1 cellular context compared by ENCODE assay signal in the genomic region with DNA sequence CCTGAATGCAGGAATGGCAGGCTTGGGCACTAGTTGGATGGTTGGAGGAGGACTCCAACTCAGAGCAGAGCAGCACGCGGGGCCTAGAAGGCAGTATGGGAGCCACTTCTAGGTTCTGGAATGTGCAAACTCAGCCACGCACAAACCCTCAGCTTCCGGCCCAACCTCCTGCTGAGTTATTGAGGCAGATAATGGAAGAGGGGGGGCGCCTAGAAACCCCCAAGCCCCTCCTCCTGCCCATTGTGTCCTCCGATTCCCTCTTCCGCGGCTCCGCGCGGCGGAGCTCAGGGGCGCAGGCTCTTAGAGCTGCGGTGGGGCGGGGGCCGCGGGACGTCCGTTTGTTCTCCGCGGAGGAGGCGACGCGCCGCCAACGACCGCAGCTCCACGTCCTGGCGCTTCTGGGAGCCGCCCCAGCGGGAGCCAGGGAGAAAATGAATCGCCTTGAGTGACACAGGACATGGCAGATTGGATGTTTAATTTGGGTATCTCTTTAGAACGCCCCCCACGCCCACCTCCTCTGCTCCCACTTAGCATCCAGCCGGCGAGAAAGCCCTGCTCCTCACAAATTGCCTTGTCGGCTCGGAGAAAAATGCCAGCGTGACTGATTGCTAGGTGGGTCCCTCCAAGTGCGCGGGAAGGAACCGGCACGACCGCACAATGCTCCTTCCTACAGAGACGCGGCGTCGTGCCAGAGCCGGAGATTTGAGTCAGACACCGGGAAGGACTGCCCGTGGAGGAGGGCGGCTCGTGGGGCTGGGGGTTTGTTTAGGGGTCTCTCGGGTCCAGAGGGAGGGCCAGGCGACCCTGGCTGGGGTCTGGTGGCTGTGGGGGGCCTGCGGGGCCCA.
A peak's percentile ranks its signal among the peaks of the same experiment; 100 is the strongest.
TF ChIP-seq lines count a peak whose summit lies in the region.

No MANE protein-coding gene starts in this region.

TF ChIP-seq in K562, 482 proteins besides CTCF, POLR2A, EP300 and RAD21 (continued from another document and continues in another):
- TF ChIP-seq ATF2 (CRISPR knock-in tag; IDR thresholded peaks at IDR 0.05), result 0 out of 2 replicates have a peak, but pooled peaks have one; percentile 31
- no peak; the same call in 1 of the 2 replicates for TF ChIP-seq ZBTB33 (CRISPR knock-in tag; IDR thresholded peaks at IDR 0.05)
- no peak for TF ChIP-seq ELK3 (CRISPR knock-in tag; IDR thresholded peaks at IDR 0.05)
- TF ChIP-seq TAF15 (IDR thresholded peaks at IDR 0.05; ENCODE audit: low read depth, low read length), result no peak
- peak; percentile 59; the same call in 1 of the 2 replicates for TF ChIP-seq ZNF143 (CRISPR knock-in tag; IDR thresholded peaks at IDR 0.05)
- no peak for TF ChIP-seq SREBF2 (CRISPR knock-in tag; IDR thresholded peaks at IDR 0.05)
- TF ChIP-seq BRD4 (IDR thresholded peaks at IDR 0.05), result peak; percentile 30; the same call in 1 of the 2 replicates
- TF ChIP-seq RUNX1 (IDR thresholded peaks at IDR 0.05; ENCODE audit: low read depth), result no peak
- TF ChIP-seq, protein P1, sequence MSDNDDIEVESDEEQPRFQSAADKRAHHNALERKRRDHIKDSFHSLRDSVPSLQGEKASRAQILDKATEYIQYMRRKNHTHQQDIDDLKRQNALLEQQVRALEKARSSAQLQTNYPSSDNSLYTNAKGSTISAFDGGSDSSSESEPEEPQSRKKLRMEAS (CRISPR knock-in tag; IDR thresholded peaks at IDR 0.05), result peak; percentile 95
- TF ChIP-seq THRB (CRISPR knock-in tag; conservative IDR thresholded peaks at IDR 0.05), result no peak
- no peak for TF ChIP-seq U2AF2 (optimal IDR thresholded peaks at IDR 0.05; ENCODE audit: low read depth, low read length)
- TF ChIP-seq NR1H2 (CRISPR knock-in tag; IDR thresholded peaks at IDR 0.05), result no peak
- no peak; the same call in 1 of the 2 replicates for TF ChIP-seq KLF1 (tag; IDR thresholded peaks at IDR 0.05)
- no peak for TF ChIP-seq SMAD1 (IDR thresholded peaks at IDR 0.05; ENCODE audit: low read depth, low read length, partially characterized antibody)
- peak; percentile 96 for TF ChIP-seq FOXK1 (CRISPR knock-in tag; IDR thresholded peaks at IDR 0.05; ENCODE audit: borderline replicate concordance)
- TF ChIP-seq KLF13 (tag; IDR thresholded peaks at IDR 0.05; ENCODE audit: borderline replicate concordance, low read depth), result no peak
- TF ChIP-seq ZNF12 (CRISPR knock-in tag; IDR thresholded peaks at IDR 0.05), result no peak
- TF ChIP-seq U2AF1 (optimal IDR thresholded peaks at IDR 0.05; ENCODE audit: low read depth, low read length), result no peak
- TF ChIP-seq SAP30 (IDR thresholded peaks at IDR 0.05; ENCODE audit: borderline replicate concordance, insufficient read depth, low read depth, low read length, poor library complexity, severe bottlenecking), result no peak
- no peak for TF ChIP-seq ZNF699 (CRISPR knock-in tag; IDR thresholded peaks at IDR 0.05; ENCODE audit: insufficient replicate concordance)
- no peak for TF ChIP-seq HNRNPH1 (optimal IDR thresholded peaks at IDR 0.05; ENCODE audit: low read depth, low read length)
- no peak for TF ChIP-seq STAT5A (IDR thresholded peaks at IDR 0.05; ENCODE audit: borderline replicate concordance, low read length)
- TF ChIP-seq TBL1XR1 (IDR thresholded peaks at IDR 0.05; ENCODE audit: low read length in 2 of 2), result peak in 1 of 2 experiments; percentile 20; a peak in 1 of 4 replicates
- TF ChIP-seq CCAR2 (IDR thresholded peaks at IDR 0.05; ENCODE audit: low read depth, low read length), result no peak
- peak; percentile 73; the same call in 1 of the 2 replicates for TF ChIP-seq ZNF316 (IDR thresholded peaks at IDR 0.05)
- TF ChIP-seq RNF2 (IDR thresholded peaks at IDR 0.05), result no peak
- TF ChIP-seq MLX (CRISPR knock-in tag; conservative IDR thresholded peaks at IDR 0.05), result no peak
- no peak for TF ChIP-seq ZSCAN29 (IDR thresholded peaks at IDR 0.05)
- no peak for TF ChIP-seq WHSC1 (IDR thresholded peaks at IDR 0.05; ENCODE audit: low read length)
- no peak for TF ChIP-seq HMG20A (CRISPR knock-in tag; conservative IDR thresholded peaks at IDR 0.05)
- TF ChIP-seq EGR1 (conservative IDR thresholded peaks at IDR 0.05), result peak; percentile 58
- TF ChIP-seq ASH1L (IDR thresholded peaks at IDR 0.05; ENCODE audit: borderline replicate concordance, low read depth, partially characterized antibody), result no peak
- peak; percentile 39 for TF ChIP-seq MEIS2 (IDR thresholded peaks at IDR 0.05; ENCODE audit: partially characterized antibody)
- TF ChIP-seq CTBP1 (IDR thresholded peaks at IDR 0.05; ENCODE audit: borderline replicate concordance), result peak; percentile 61; the same call in 1 of the 2 replicates
- TF ChIP-seq JUN (IDR thresholded peaks at IDR 0.05; ENCODE audit: borderline replicate concordance, low read depth, low read length), result no peak
- peak; percentile 76 for TF ChIP-seq JUN (CRISPR knock-in tag; IDR thresholded peaks at IDR 0.05; ENCODE audit: borderline replicate concordance)
- TF ChIP-seq SIN3A (IDR thresholded peaks at IDR 0.05; ENCODE audit: borderline replicate concordance in 2 of 2, control insufficient read depth in 1 of 2, low read depth in 2 of 2, low read length in 2 of 2), result no peak
- peak; percentile 81 for TF ChIP-seq TEAD4 (IDR thresholded peaks at IDR 0.05; ENCODE audit: low read length)
- TF ChIP-seq TEAD4 (CRISPR knock-in tag; IDR thresholded peaks at IDR 0.05; ENCODE audit: borderline replicate concordance), result peak; percentile 95
- no peak for TF ChIP-seq ZKSCAN8 (CRISPR knock-in tag; IDR thresholded peaks at IDR 0.05)
- no peak for TF ChIP-seq PURB (CRISPR knock-in tag; IDR thresholded peaks at IDR 0.05; ENCODE audit: low read depth)
- TF ChIP-seq CHD1 (IDR thresholded peaks at IDR 0.05; ENCODE audit: low read length), result no peak
- TF ChIP-seq ZNF41 (CRISPR knock-in tag; conservative IDR thresholded peaks at IDR 0.05), result no peak
- TF ChIP-seq ZNF589 (CRISPR knock-in tag; IDR thresholded peaks at IDR 0.05; ENCODE audit: low read depth), result peak; percentile 52
- no peak for TF ChIP-seq ZBED1 (IDR thresholded peaks at IDR 0.05)
- no peak for TF ChIP-seq CSDE1 (IDR thresholded peaks at IDR 0.05)
- TF ChIP-seq HOXB6 (CRISPR knock-in tag; IDR thresholded peaks at IDR 0.05; ENCODE audit: borderline replicate concordance), result no peak
- TF ChIP-seq MEF2D (tag; conservative IDR thresholded peaks at IDR 0.05; ENCODE audit: low read depth), result no peak
- TF ChIP-seq ZNF184 (CRISPR knock-in tag; IDR thresholded peaks at IDR 0.05), result no peak
- peak; percentile 70 for TF ChIP-seq C11orf30 (IDR thresholded peaks at IDR 0.05; ENCODE audit: low read depth)
- TF ChIP-seq MIER1 (IDR thresholded peaks at IDR 0.05; ENCODE audit: low read depth), result peak; percentile 70; the same call in 1 of the 2 replicates
- no peak for TF ChIP-seq ELF2 (CRISPR knock-in tag; IDR thresholded peaks at IDR 0.05)
- no peak for TF ChIP-seq NELFE (IDR thresholded peaks at IDR 0.05; ENCODE audit: insufficient read depth, insufficient read length)
- TF ChIP-seq GABPA (tag; conservative IDR thresholded peaks at IDR 0.05; ENCODE audit: low read depth), result peak; percentile 80
- no peak for TF ChIP-seq SAFB2 (IDR thresholded peaks at IDR 0.05; ENCODE audit: borderline replicate concordance, low read depth, low read length, severe bottlenecking)
- TF ChIP-seq SMARCA5 (IDR thresholded peaks at IDR 0.05), result no peak
- TF ChIP-seq ZNF212 (CRISPR knock-in tag; IDR thresholded peaks at IDR 0.05), result no peak
- no peak for TF ChIP-seq NFRKB (IDR thresholded peaks at IDR 0.05; ENCODE audit: low read depth)
- TF ChIP-seq, protein P2, sequence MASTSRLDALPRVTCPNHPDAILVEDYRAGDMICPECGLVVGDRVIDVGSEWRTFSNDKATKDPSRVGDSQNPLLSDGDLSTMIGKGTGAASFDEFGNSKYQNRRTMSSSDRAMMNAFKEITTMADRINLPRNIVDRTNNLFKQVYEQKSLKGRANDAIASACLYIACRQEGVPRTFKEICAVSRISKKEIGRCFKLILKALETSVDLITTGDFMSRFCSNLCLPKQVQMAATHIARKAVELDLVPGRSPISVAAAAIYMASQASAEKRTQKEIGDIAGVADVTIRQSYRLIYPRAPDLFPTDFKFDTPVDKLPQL (IDR thresholded peaks at IDR 0.05; ENCODE audit: extremely low read depth, insufficient read length), result no peak
- TF ChIP-seq RB1 (IDR thresholded peaks at IDR 0.05; ENCODE audit: low read depth), result 0 out of 2 replicates have a peak, but pooled peaks have one; percentile 8
- TF ChIP-seq TAL1 (IDR thresholded peaks at IDR 0.05), result no peak
- TF ChIP-seq KDM2B (CRISPR knock-in tag; IDR thresholded peaks at IDR 0.05), result no peak
- TF ChIP-seq, protein P3, sequence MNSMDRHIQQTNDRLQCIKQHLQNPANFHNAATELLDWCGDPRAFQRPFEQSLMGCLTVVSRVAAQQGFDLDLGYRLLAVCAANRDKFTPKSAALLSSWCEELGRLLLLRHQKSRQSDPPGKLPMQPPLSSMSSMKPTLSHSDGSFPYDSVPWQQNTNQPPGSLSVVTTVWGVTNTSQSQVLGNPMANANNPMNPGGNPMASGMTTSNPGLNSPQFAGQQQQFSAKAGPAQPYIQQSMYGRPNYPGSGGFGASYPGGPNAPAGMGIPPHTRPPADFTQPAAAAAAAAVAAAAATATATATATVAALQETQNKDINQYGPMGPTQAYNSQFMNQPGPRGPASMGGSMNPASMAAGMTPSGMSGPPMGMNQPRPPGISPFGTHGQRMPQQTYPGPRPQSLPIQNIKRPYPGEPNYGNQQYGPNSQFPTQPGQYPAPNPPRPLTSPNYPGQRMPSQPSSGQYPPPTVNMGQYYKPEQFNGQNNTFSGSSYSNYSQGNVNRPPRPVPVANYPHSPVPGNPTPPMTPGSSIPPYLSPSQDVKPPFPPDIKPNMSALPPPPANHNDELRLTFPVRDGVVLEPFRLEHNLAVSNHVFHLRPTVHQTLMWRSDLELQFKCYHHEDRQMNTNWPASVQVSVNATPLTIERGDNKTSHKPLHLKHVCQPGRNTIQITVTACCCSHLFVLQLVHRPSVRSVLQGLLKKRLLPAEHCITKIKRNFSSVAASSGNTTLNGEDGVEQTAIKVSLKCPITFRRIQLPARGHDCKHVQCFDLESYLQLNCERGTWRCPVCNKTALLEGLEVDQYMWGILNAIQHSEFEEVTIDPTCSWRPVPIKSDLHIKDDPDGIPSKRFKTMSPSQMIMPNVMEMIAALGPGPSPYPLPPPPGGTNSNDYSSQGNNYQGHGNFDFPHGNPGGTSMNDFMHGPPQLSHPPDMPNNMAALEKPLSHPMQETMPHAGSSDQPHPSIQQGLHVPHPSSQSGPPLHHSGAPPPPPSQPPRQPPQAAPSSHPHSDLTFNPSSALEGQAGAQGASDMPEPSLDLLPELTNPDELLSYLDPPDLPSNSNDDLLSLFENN (IDR thresholded peaks at IDR 0.05; ENCODE audit: low read depth in 2 of 2, low read length in 2 of 2), result 0 out of 4 replicates have a peak, but pooled peaks of 1 of the 2 experiments have one; percentile 47
- peak; percentile 79; the same call in 1 of the 2 replicates for TF ChIP-seq TEAD2 (tag; IDR thresholded peaks at IDR 0.05)
- TF ChIP-seq L3MBTL2 (IDR thresholded peaks at IDR 0.05), result peak; percentile 79
- no peak for TF ChIP-seq ARHGAP35 (IDR thresholded peaks at IDR 0.05; ENCODE audit: partially characterized antibody)
- no peak for TF ChIP-seq ZNF668 (CRISPR knock-in tag; IDR thresholded peaks at IDR 0.05)
- no peak for TF ChIP-seq SETDB1 (IDR thresholded peaks at IDR 0.05; ENCODE audit: low read length)
